ENCODE assay signal across 12 cellular contexts in the genomic region with DNA sequence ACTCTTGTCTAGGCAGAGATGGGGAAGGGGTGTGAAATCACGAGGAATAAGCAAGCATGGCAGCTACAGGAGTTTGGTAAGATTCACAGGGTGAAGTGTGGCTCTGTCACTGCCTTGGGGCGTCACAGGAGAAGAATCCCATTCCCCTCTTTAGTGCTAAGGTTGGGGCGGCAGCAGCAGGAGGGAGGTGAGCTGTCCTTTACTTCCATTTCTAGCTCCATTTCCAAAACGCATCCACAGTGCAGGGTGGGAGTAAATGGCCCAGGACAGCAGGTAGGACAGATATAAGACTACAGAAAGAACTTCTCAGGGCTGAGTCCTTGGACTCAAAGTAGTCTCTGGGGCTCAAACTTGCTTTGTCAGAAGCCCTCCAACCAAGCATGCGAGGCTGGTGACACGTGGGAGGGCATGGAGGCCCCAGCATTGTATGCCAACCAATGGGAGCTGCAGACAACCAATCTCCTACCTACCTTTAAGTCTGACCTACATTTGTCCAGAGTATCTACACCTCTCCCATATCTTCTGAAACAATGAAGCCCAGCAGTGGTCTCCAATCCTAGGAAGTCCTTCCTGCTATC. TPM values are rescaled to one million over a fixed set of nuclear protein-coding genes. Genes with fewer than 3 reads are reported as not detected.
A peak's percentile ranks its signal among the peaks of the same experiment; 100 is the strongest.
DNase-seq lines count a peak whose midpoint lies in the region; ATAC-seq and TF ChIP-seq lines count a peak whose summit lies in the region.
"Had no signal": no experiment of that assay in that cellular context is flagged by ENCODE, and none has a peak within 500 bp of the region (broad histone marks: within the 10 kb centered on the region; RNA-seq: fewer than 3 reads in every experiment).

No MANE protein-coding gene starts in this region.

- peak overlapping the region; percentile 72 for H3K27ac Mint-ChIP-seq in activated T-cell treated with anti-CD3 and anti-CD28 coated beads, Interleukin-2, amount 50 U/mL, for 72 hours
- peak overlapping the region; percentile 93 for H3K27ac Mint-ChIP-seq in activated naive CD8-positive, alpha-beta T cell
- peak overlapping the region; percentile 92 for H3K27ac Mint-ChIP-seq in memory B cell

- no peaks in the 10 kb centered on the region for H3K27me3 Mint-ChIP-seq in activated T-cell treated with anti-CD3 and anti-CD28 coated beads, Interleukin-2, amount 50 U/mL, for 72 hours (ENCODE audit: low read depth)
- no peaks in the 10 kb centered on the region for H3K27me3 Mint-ChIP-seq in activated naive CD8-positive, alpha-beta T cell
- H3K27me3 Mint-ChIP-seq in memory B cell = no peaks in the 10 kb centered on the region

- H3K4me3 Mint-ChIP-seq in activated T-cell treated with anti-CD3 and anti-CD28 coated beads, Interleukin-2, amount 50 U/mL, for 72 hours = peak overlapping the region; percentile 70 to 73
- H3K4me3 Mint-ChIP-seq in activated naive CD8-positive, alpha-beta T cell = peak overlapping the region; percentile 69
- peak overlapping the region; percentile 89 for H3K4me3 Mint-ChIP-seq in memory B cell

- H3K9me3 ChIP-seq in thyroid gland = no peaks in the 10 kb centered on the region
- no peaks in the 10 kb centered on the region for H3K9me3 ChIP-seq in SJCRH30 (replicated peaks)
- H3K9me3 ChIP-seq: SJSA1 had no signal

- H3K36me3 ChIP-seq in thyroid gland (no peaks in the 10 kb centered on the region), SJCRH30 (no peaks in the 10 kb centered on the region)

- TF ChIP-seq CTCF in thyroid gland (IDR thresholded peaks at IDR 0.05) = no peak

- H3K4me1 Mint-ChIP-seq in activated T-cell treated with anti-CD3 and anti-CD28 coated beads, Interleukin-2, amount 50 U/mL, for 72 hours (ENCODE audit: low read depth) = peaks cover 96% of the 10 kb centered on the region
- H3K4me1 Mint-ChIP-seq in activated naive CD8-positive, alpha-beta T cell (ENCODE audit: low read depth) = peaks cover 96% of the 10 kb centered on the region
- H3K4me1 Mint-ChIP-seq in memory B cell = peaks cover 84% of the 10 kb centered on the region

- H3K36me3 Mint-ChIP-seq in activated T-cell treated with anti-CD3 and anti-CD28 coated beads, Interleukin-2, amount 50 U/mL, for 72 hours (ENCODE audit: insufficient read depth in 2 of 2) = peaks cover 5 to 10% of the 10 kb centered on the region in 2 donors
- H3K36me3 Mint-ChIP-seq in activated naive CD8-positive, alpha-beta T cell = no peaks in the 10 kb centered on the region
- H3K36me3 Mint-ChIP-seq in memory B cell = peaks cover 2% of the 10 kb centered on the region

- intact Hi-C loops in thyroid gland (cut with DNase I) = no loop called here

- DNase-seq in activated T-cell treated with anti-CD3 and anti-CD28 coated beads, Interleukin-2, amount 50 U/mL, for 72 hours = no peak
- DNase-seq in activated T-cell treated with anti-CD3 and anti-CD28 coated beads, Interleukin-2, amount 50 U/mL, for 48 hours = no peak
- no peak for DNase-seq in memory B cell (ENCODE audit: low spot score in 2 of 2)
- no peak for DNase-seq in thyroid gland
- DNase-seq in stimulated activated CD4-positive, alpha-beta T cell treated with anti-CD3 and anti-CD28 coated beads, Interleukin-2, amount 100 ng/mL, for 48 hours = no peak
- DNase-seq in SJCRH30 = no peak
- DNase-seq in NCI-H1092 treated with DMSO at 0.1 percent for 48 hours (lab: John Stamatoyannopoulos, UW) = no peak
- DNase-seq: NCI-H146 had no signal

- 53 to 68% methylated on average over 6 of the region's 6 CpGs for WGBS in thyroid gland, 2 donors

- TF ChIP-seq POLR2A in thyroid gland (IDR thresholded peaks at IDR 0.05) = no peak

- H3K4me1 ChIP-seq in thyroid gland = peaks cover 92 to 99% of the 10 kb centered on the region in 2 donors
- H3K4me1 ChIP-seq in SJCRH30 = peaks cover 74% of the 10 kb centered on the region

- no peak overlapping the region for H3K4me3 ChIP-seq in thyroid gland (replicated peaks in 1 of 3)
- H3K4me3 ChIP-seq in SJCRH30 = no peak overlapping the region
- H3K4me3 ChIP-seq: SJSA1 had no signal

- H3K27ac ChIP-seq in thyroid gland (peak overlapping the region; percentile 90 to 97 (median 93)), SJCRH30 (no peak overlapping the region)
- H3K27ac ChIP-seq: epithelial cell of prostate, SJSA1 had no signal

- ATAC-seq in activated T-cell treated with anti-CD3 and anti-CD28 coated beads, Interleukin-2, amount 50 U/mL, for 72 hours (replicated peaks in 1 of 2) = no peak
- ATAC-seq in memory B cell (ENCODE audit: low read depth) = peak; percentile 22
- ATAC-seq: left lobe of liver had no signal

- no peaks in the 10 kb centered on the region for H3K9me3 Mint-ChIP-seq in activated T-cell treated with anti-CD3 and anti-CD28 coated beads, Interleukin-2, amount 50 U/mL, for 72 hours
- no peaks in the 10 kb centered on the region for H3K9me3 Mint-ChIP-seq in activated naive CD8-positive, alpha-beta T cell (ENCODE audit: low read depth)
- H3K9me3 Mint-ChIP-seq in memory B cell = no peaks in the 10 kb centered on the region

- H3K27me3 ChIP-seq in thyroid gland (no peaks in the 10 kb centered on the region), SJCRH30 (no peaks in the 10 kb centered on the region)
- H3K27me3 ChIP-seq: SJSA1 had no signal

RNA-seq across cellular contexts. Expression of a gene that starts 8.5 kb away (rescaled TPM):
- 10 to 100 TPM; 73.3 to 86.8 TPM for total RNA-seq in activated T-cell treated with anti-CD3 and anti-CD28 coated beads, Interleukin-2, amount 50 U/mL, for 72 hours
- total RNA-seq in thyroid gland = 10 to 100 TPM; 26.4 to 80.6 (median 32.0) TPM
- 10.0 and 13.3 TPM in 2 replicates for total RNA-seq in SJCRH30 (2014; rRNA removed; shearing (Covaris generic))
